32 cellular contexts compared by ENCODE assay signal in genomic region chr1:112105557-112105956, GRCh38.
"Had no signal": no experiment of that assay in that cellular context is flagged by ENCODE, and none has a peak within 500 bp of the region (broad histone marks: within the 10 kb centered on the region; RNA-seq: fewer than 3 reads in every experiment).

No MANE protein-coding gene starts in this region.

- ATAC-seq: activated naive CD4-positive, alpha-beta T cell treated with anti-CD3 and anti-CD28 coated beads, Interleukin-2, amount 50 U/mL, for 72 hours; activated naive CD8-positive, alpha-beta T cell treated with anti-CD3 and anti-CD28 coated beads, Interleukin-2, amount 50 U/mL, for 24 hours; activated T-cell treated with anti-CD3 and anti-CD28 coated beads, Interleukin-2, amount 50 U/mL, for 4 hours; activated T-cell treated with anti-CD3 and anti-CD28 coated beads, Interleukin-2, amount 50 U/mL, for 72 hours; activated T-helper 17 cell treated with anti-CD3 and anti-CD28 coated beads, Interleukin-2, amount 50 U/mL, for 72 hours; body of pancreas had no signal

- DNase-seq: activated effector memory CD4-positive, alpha-beta T cell treated with anti-CD3 and anti-CD28 coated beads, Interleukin-2, amount 50 U/mL, for 16 hours; activated effector memory CD4-positive, alpha-beta T cell treated with Interleukin-2 at 50 U/mL for 16 hours; activated gamma-delta T cell; activated gamma-delta T cell treated with Interleukin-2 at 50 U/mL for 16 hours; activated naive CD4-positive, alpha-beta T cell; activated naive CD4-positive, alpha-beta T cell treated with anti-CD3 and anti-CD28 coated beads for 36 hours; activated naive CD4-positive, alpha-beta T cell treated with anti-CD3 and anti-CD28 coated beads, Interleukin-2, amount 10 ng/mL, durations not matched to agents 7 days and 5 days; activated naive CD4-positive, alpha-beta T cell treated with anti-CD3 and anti-CD28 coated beads, Interleukin-2, amount 50 U/mL, for 16 hours; activated naive CD4-positive, alpha-beta T cell treated with Interleukin-2 at 50 U/mL for 16 hours; activated naive CD8-positive, alpha-beta T cell treated with anti-CD3 and anti-CD28 coated beads for 36 hours; activated naive CD8-positive, alpha-beta T cell treated with anti-CD3 and anti-CD28 coated beads, Interleukin-2, amount 10 ng/mL, durations not matched to agents 7 days and 5 days; activated naive CD8-positive, alpha-beta T cell treated with anti-CD3 and anti-CD28 coated beads, Interleukin-2, amount 50 U/mL, for 24 hours; activated T-cell treated with anti-CD3 and anti-CD28 coated beads, Interleukin-2, amount 50 U/mL, for 4 hours; activated T-cell treated with anti-CD3 and anti-CD28 coated beads, Interleukin-2, amount 50 U/mL, for 48 hours; activated T-cell treated with anti-CD3 and anti-CD28 coated beads, Interleukin-2, amount 50 U/mL, for 72 hours; adrenal gland; amniotic stem cell; amygdala; anterior cingulate cortex; aorta; body of pancreas; brain microvascular endothelial cell; caudate nucleus; central memory CD4-positive, alpha-beta T cell; cerebellar nuclear complex had no signal

- H3K27ac ChIP-seq: adrenal gland, ascending aorta, body of pancreas, brain microvascular endothelial cell, breast epithelium, cardiac muscle cell had no signal

- H3K27me3 ChIP-seq: adrenal gland, ascending aorta, body of pancreas, brain microvascular endothelial cell, breast epithelium, cardiac muscle cell had no signal

- H3K9me3 ChIP-seq: adrenal gland, body of pancreas had no signal

- H3K36me3 ChIP-seq: adrenal gland, ascending aorta, brain microvascular endothelial cell, breast epithelium, cardiac muscle cell had no signal

- H3K4me1 ChIP-seq: adrenal gland, ascending aorta, breast epithelium had no signal

- H3K4me3 ChIP-seq: adrenal gland, ascending aorta, body of pancreas, breast epithelium, cardiac muscle cell had no signal

- FAIRE-seq: astrocyte, bronchial epithelial cell had no signal
